In genomic region chr16:4081035-4081434, GRCh38 we compare ENCODE assay signal across 1 cellular context.
TF ChIP-seq lines count a peak whose summit lies in the region.

No MANE protein-coding gene starts in this region.

TF ChIP-seq in HepG2, 621 proteins besides CTCF, POLR2A, EP300 and RAD21 (continued from another document):
- TF ChIP-seq THAP9 (CRISPR knock-in tag; IDR thresholded peaks at IDR 0.05; ENCODE audit: borderline replicate concordance) (no peak), GPBP1L1 (CRISPR knock-in tag; IDR thresholded peaks at IDR 0.05) (no peak), ZBED4 (CRISPR knock-in tag; IDR thresholded peaks at IDR 0.05; ENCODE audit: borderline replicate concordance) (no peak), ZNF263 (CRISPR knock-in tag; IDR thresholded peaks at IDR 0.05) (no peak), SCMH1 (CRISPR knock-in tag; IDR thresholded peaks at IDR 0.05; ENCODE audit: borderline replicate concordance) (no peak), ZMYM3 (CRISPR knock-in tag; IDR thresholded peaks at IDR 0.05) (no peak)
TF ChIP-seq in HepG2: peak in this region for 0.
